In genomic region chrX:124842205-124842604, GRCh38 we compare ENCODE assay signal across 35 cellular contexts.
"Had no signal": no experiment of that assay in that cellular context is flagged by ENCODE, and none has a peak within 500 bp of the region (broad histone marks: within the 10 kb centered on the region; RNA-seq: fewer than 3 reads in every experiment).

No MANE protein-coding gene starts in this region.

- H3K4me1 Mint-ChIP-seq: activated CD4-positive, alpha-beta memory T cell treated with anti-CD3 and anti-CD28 coated beads, Interleukin-2, amount 10 ng/mL, durations not matched to agents 7 days and 5 days; activated CD4-positive, alpha-beta T cell treated with anti-CD3 and anti-CD28 coated beads for 36 hours; activated CD4-positive, alpha-beta T cell treated with anti-CD3 and anti-CD28 coated beads, Interleukin-2, amount 10 ng/mL, durations not matched to agents 7 days and 5 days; activated CD8-positive, alpha-beta memory T cell treated with anti-CD3 and anti-CD28 coated beads, Interleukin-2, amount 10 ng/mL, durations not matched to agents 7 days and 5 days; activated naive CD8-positive, alpha-beta T cell treated with anti-CD3 and anti-CD28 coated beads for 36 hours had no signal

- H3K36me3 Mint-ChIP-seq: activated CD8-positive, alpha-beta memory T cell treated with anti-CD3 and anti-CD28 coated beads, Interleukin-2, amount 10 ng/mL, durations not matched to agents 7 days and 5 days; activated naive CD4-positive, alpha-beta T cell treated with anti-CD3 and anti-CD28 coated beads, Interleukin-2, amount 50 U/mL, for 72 hours; activated naive CD8-positive, alpha-beta T cell treated with anti-CD3 and anti-CD28 coated beads for 36 hours had no signal

- H3K4me1 ChIP-seq: adrenal gland, body of pancreas, breast epithelium had no signal

- H3K4me3 Mint-ChIP-seq: activated CD4-positive, alpha-beta memory T cell treated with anti-CD3 and anti-CD28 coated beads, Interleukin-2, amount 10 ng/mL, durations not matched to agents 7 days and 5 days; activated CD4-positive, alpha-beta T cell treated with anti-CD3 and anti-CD28 coated beads for 36 hours; activated CD4-positive, alpha-beta T cell treated with anti-CD3 and anti-CD28 coated beads, Interleukin-2, amount 10 ng/mL, durations not matched to agents 7 days and 5 days; activated CD8-positive, alpha-beta memory T cell treated with anti-CD3 and anti-CD28 coated beads, Interleukin-2, amount 10 ng/mL, durations not matched to agents 7 days and 5 days; activated CD8-positive, alpha-beta T cell treated with anti-CD3 and anti-CD28 coated beads, Interleukin-2, amount 10 ng/mL, durations not matched to agents 7 days and 5 days; activated naive CD4-positive, alpha-beta T cell treated with anti-CD3 and anti-CD28 coated beads for 36 hours; activated naive CD8-positive, alpha-beta T cell treated with anti-CD3 and anti-CD28 coated beads for 36 hours; activated T-cell treated with anti-CD3 and anti-CD28 coated beads, Interleukin-2, amount 50 U/mL, for 24 hours; T-helper 1 cell treated with Interleukin-12 subunit alpha and Interleukin-12 subunit beta and Interleukin-4 antibody, amounts not matched to agents 30 μg/mL and 1 μg/mL, for 36 hours; T-helper 2 cell treated with Interferon-gamma antibody and Interleukin-4, amounts not matched to agents 5 μg/mL and 100 μg/mL, for 36 hours had no signal

- DNase-seq: activated CD4-positive, alpha-beta memory T cell treated with anti-CD3 and anti-CD28 coated beads, Interleukin-2, amount 10 ng/mL, durations not matched to agents 7 days and 5 days; activated CD4-positive, alpha-beta T cell treated with anti-CD3 and anti-CD28 coated beads for 1 hour; activated CD4-positive, alpha-beta T cell treated with anti-CD3 and anti-CD28 coated beads for 36 hours; activated CD4-positive, alpha-beta T cell treated with anti-CD3 and anti-CD28 coated beads for 48 hours; activated CD4-positive, alpha-beta T cell treated with anti-CD3 and anti-CD28 coated beads, Interleukin-2, amount 10 ng/mL, durations not matched to agents 7 days and 5 days; activated CD4-positive, alpha-beta T cell treated with anti-CD3 and anti-CD28 coated beads, Interleukin-2, amount 50 U/mL, for 48 hours; activated CD4-positive, CD25-positive, alpha-beta regulatory T cell; activated CD8-positive, alpha-beta memory T cell treated with anti-CD3 and anti-CD28 coated beads for 24 hours; activated CD8-positive, alpha-beta memory T cell treated with anti-CD3 and anti-CD28 coated beads, Interleukin-2, amount 10 ng/mL, durations not matched to agents 7 days and 5 days; activated CD8-positive, alpha-beta memory T cell treated with anti-CD3 and anti-CD28 coated beads, Interleukin-2, amount 50 U/mL, for 48 hours; activated CD8-positive, alpha-beta T cell treated with anti-CD3 and anti-CD28 coated beads, Interleukin-2, amount 10 ng/mL, durations not matched to agents 7 days and 5 days; activated effector memory CD4-positive, alpha-beta T cell treated with Interleukin-2 at 50 U/mL for 16 hours; activated gamma-delta T cell treated with Interleukin-2 at 50 U/mL for 16 hours; activated naive CD4-positive, alpha-beta T cell; activated naive CD4-positive, alpha-beta T cell treated with anti-CD3 and anti-CD28 coated beads for 36 hours; activated naive CD4-positive, alpha-beta T cell treated with anti-CD3 and anti-CD28 coated beads, Interleukin-2, amount 50 U/mL, for 16 hours; activated naive CD8-positive, alpha-beta T cell treated with anti-CD3 and anti-CD28 coated beads for 36 hours; activated T-cell treated with anti-CD3 and anti-CD28 coated beads, Interleukin-2, amount 50 U/mL, for 24 hours; activated T-cell treated with anti-CD3 and anti-CD28 coated beads, Interleukin-2, amount 50 U/mL, for 48 hours; adrenal gland; amniotic stem cell; aorta; body of pancreas; brain microvascular endothelial cell; central memory CD4-positive, alpha-beta T cell; T-helper 1 cell; T-helper 2 cell; T-helper 9 cell had no signal

- H3K9me3 ChIP-seq: adrenal gland, body of pancreas, breast epithelium had no signal

- H3K4me3 ChIP-seq: adrenal gland, body of pancreas, breast epithelium had no signal

- H3K27me3 ChIP-seq: adrenal gland, body of pancreas, brain microvascular endothelial cell had no signal

- H3K27ac Mint-ChIP-seq: activated CD4-positive, alpha-beta memory T cell treated with anti-CD3 and anti-CD28 coated beads, Interleukin-2, amount 10 ng/mL, durations not matched to agents 7 days and 5 days; activated CD4-positive, alpha-beta T cell treated with anti-CD3 and anti-CD28 coated beads for 36 hours; activated CD4-positive, alpha-beta T cell treated with anti-CD3 and anti-CD28 coated beads, Interleukin-2, amount 10 ng/mL, durations not matched to agents 7 days and 5 days; activated CD8-positive, alpha-beta memory T cell treated with anti-CD3 and anti-CD28 coated beads, Interleukin-2, amount 10 ng/mL, durations not matched to agents 7 days and 5 days; activated CD8-positive, alpha-beta T cell treated with anti-CD3 and anti-CD28 coated beads, Interleukin-2, amount 10 ng/mL, durations not matched to agents 7 days and 5 days; activated naive CD4-positive, alpha-beta T cell treated with anti-CD3 and anti-CD28 coated beads for 36 hours; activated naive CD4-positive, alpha-beta T cell treated with anti-CD3 and anti-CD28 coated beads, Interleukin-2, amount 50 U/mL, for 72 hours; activated naive CD8-positive, alpha-beta T cell treated with anti-CD3 and anti-CD28 coated beads for 36 hours; activated T-cell treated with anti-CD3 and anti-CD28 coated beads, Interleukin-2, amount 50 U/mL, for 24 hours; activated T-helper 2 cell treated with anti-CD3 and anti-CD28 coated beads, Interferon-gamma antibody, Interleukin-2, Interleukin-4, amounts not matched to agents 10 μg/mL and 5 μg/mL and 100 μg/mL, durations not matched to agents 14 hours and 24 hours and 36 hours; T-helper 1 cell treated with Interleukin-12 subunit alpha and Interleukin-12 subunit beta and Interleukin-4 antibody, amounts not matched to agents 30 μg/mL and 1 μg/mL, for 36 hours; T-helper 2 cell treated with Interferon-gamma antibody and Interleukin-4, amounts not matched to agents 5 μg/mL and 100 μg/mL, for 36 hours had no signal

- H3K36me3 ChIP-seq: adrenal gland, brain microvascular endothelial cell, breast epithelium had no signal

- H3K27me3 Mint-ChIP-seq: activated CD4-positive, alpha-beta memory T cell treated with anti-CD3 and anti-CD28 coated beads, Interleukin-2, amount 10 ng/mL, durations not matched to agents 7 days and 5 days; activated CD4-positive, alpha-beta T cell treated with anti-CD3 and anti-CD28 coated beads for 36 hours; activated CD8-positive, alpha-beta memory T cell treated with anti-CD3 and anti-CD28 coated beads, Interleukin-2, amount 10 ng/mL, durations not matched to agents 7 days and 5 days; activated naive CD8-positive, alpha-beta T cell treated with anti-CD3 and anti-CD28 coated beads for 36 hours had no signal

- ATAC-seq: activated CD4-positive, alpha-beta T cell treated with anti-CD3 and anti-CD28 coated beads for 36 hours; activated CD4-positive, CD25-positive, alpha-beta regulatory T cell treated with anti-CD3 and anti-CD28 coated beads, Interleukin-2, amount 50 U/mL, for 24 hours; activated CD8-positive, alpha-beta memory T cell treated with anti-CD3 and anti-CD28 coated beads, Interleukin-2, amount 10 ng/mL, durations not matched to agents 7 days and 5 days; activated CD8-positive, alpha-beta T cell treated with anti-CD3 and anti-CD28 coated beads, Interleukin-2, amount 10 ng/mL, durations not matched to agents 7 days and 5 days; activated naive CD4-positive, alpha-beta T cell treated with anti-CD3 and anti-CD28 coated beads, Interleukin-2, amount 50 U/mL, for 72 hours; body of pancreas had no signal

- H3K9me3 Mint-ChIP-seq: activated CD4-positive, alpha-beta memory T cell treated with anti-CD3 and anti-CD28 coated beads, Interleukin-2, amount 10 ng/mL, durations not matched to agents 7 days and 5 days; activated CD4-positive, alpha-beta T cell treated with anti-CD3 and anti-CD28 coated beads, Interleukin-2, amount 10 ng/mL, durations not matched to agents 7 days and 5 days; activated naive CD4-positive, alpha-beta T cell treated with anti-CD3 and anti-CD28 coated beads for 36 hours; activated naive CD4-positive, alpha-beta T cell treated with anti-CD3 and anti-CD28 coated beads, Interleukin-2, amount 50 U/mL, for 72 hours; activated naive CD8-positive, alpha-beta T cell treated with anti-CD3 and anti-CD28 coated beads for 36 hours; activated T-cell treated with anti-CD3 and anti-CD28 coated beads, Interleukin-2, amount 50 U/mL, for 24 hours; activated T-helper 2 cell treated with anti-CD3 and anti-CD28 coated beads, Interferon-gamma antibody, Interleukin-2, Interleukin-4, amounts not matched to agents 10 μg/mL and 5 μg/mL and 100 μg/mL, durations not matched to agents 14 hours and 24 hours and 36 hours; T-helper 1 cell treated with Interleukin-12 subunit alpha and Interleukin-12 subunit beta and Interleukin-4 antibody, amounts not matched to agents 30 μg/mL and 1 μg/mL, for 36 hours; T-helper 2 cell treated with Interferon-gamma antibody and Interleukin-4, amounts not matched to agents 5 μg/mL and 100 μg/mL, for 36 hours had no signal

- H3K27ac ChIP-seq: adrenal gland, body of pancreas, brain microvascular endothelial cell, breast epithelium, VCaP had no signal
